Comparison of ENCODE assay signal across 13 cellular contexts in genomic region chr16:49986351-49987124, GRCh38. TPM values are rescaled to one million over a fixed set of nuclear protein-coding genes. Genes with fewer than 3 reads are reported as not detected.
DNase-seq lines count a peak whose midpoint lies in the region; ATAC-seq and TF ChIP-seq lines count a peak whose summit lies in the region.
"Had no signal": no experiment of that assay in that cellular context is flagged by ENCODE, and none has a peak within 500 bp of the region (broad histone marks: within the 10 kb centered on the region; RNA-seq: fewer than 3 reads in every experiment).

No MANE protein-coding gene starts in this region.

- CTCF ChIA-PET in CD8-positive, alpha-beta T cell (lab: Charles Lee): no interaction called here

- intact Hi-C loops in prostate gland (cut with DNase I): no loop called here
- intact Hi-C loops in CD8-positive, alpha-beta T cell (cut with DNase I, micrococcal nuclease): no loop called here

- H3K9me3 ChIP-seq in prostate gland (no peaks in the 10 kb centered on the region), gastroesophageal sphincter (no peaks in the 10 kb centered on the region)
- no peaks in the 10 kb centered on the region for H3K9me3 ChIP-seq in CD8-positive, alpha-beta T cell (ENCODE audit: low read length)

- no peak for ATAC-seq in gastroesophageal sphincter
- ATAC-seq in CD8-positive, alpha-beta T cell: no peak

- no peaks in the 10 kb centered on the region for H3K9me3 Mint-ChIP-seq in CD8-positive, alpha-beta T cell
- H3K9me3 Mint-ChIP-seq: T-helper 1 cell treated with Interleukin-12 subunit alpha and Interleukin-12 subunit beta and Interleukin-4 antibody, amounts not matched to agents 30 μg/mL and 1 μg/mL, for 36 hours had no signal

- H3K27me3 Mint-ChIP-seq in CD8-positive, alpha-beta T cell (ENCODE audit: low read depth): no peaks in the 10 kb centered on the region

- no peaks in the 10 kb centered on the region for H3K36me3 Mint-ChIP-seq in CD8-positive, alpha-beta T cell

- no peaks in the 10 kb centered on the region for H3K4me1 Mint-ChIP-seq in CD8-positive, alpha-beta T cell (ENCODE audit: low read depth)

- H3K27me3 ChIP-seq in prostate gland (replicated peaks; ENCODE audit: insufficient read depth) (no peaks in the 10 kb centered on the region), gastroesophageal sphincter (no peaks in the 10 kb centered on the region)
- no peaks in the 10 kb centered on the region for H3K27me3 ChIP-seq in CD8-positive, alpha-beta T cell (ENCODE audit: insufficient read depth, low read length)

- TF ChIP-seq CTCF in cardiac fibroblast (IDR thresholded peaks at IDR 0.05; ENCODE audit: low read depth, low read length): no peak
- no peak for TF ChIP-seq CTCF in prostate gland (IDR thresholded peaks at IDR 0.05)
- no peak for TF ChIP-seq CTCF in gastroesophageal sphincter (IDR thresholded peaks at IDR 0.05)
- no peak for TF ChIP-seq CTCF in CD8-positive, alpha-beta T cell (IDR thresholded peaks at IDR 0.05)

- POLR2A ChIA-PET in CD8-positive, alpha-beta T cell (lab: Charles Lee): no interaction called here

- no peak overlapping the region for H3K4me3 Mint-ChIP-seq in CD8-positive, alpha-beta T cell
- H3K4me3 Mint-ChIP-seq: T-helper 1 cell treated with Interleukin-12 subunit alpha and Interleukin-12 subunit beta and Interleukin-4 antibody, amounts not matched to agents 30 μg/mL and 1 μg/mL, for 36 hours had no signal

- TF ChIP-seq EP300 in gastroesophageal sphincter (IDR thresholded peaks at IDR 0.05): no peak

- TF ChIP-seq POLR2A in prostate gland (IDR thresholded peaks at IDR 0.05) (no peak), gastroesophageal sphincter (IDR thresholded peaks at IDR 0.05) (no peak)

- WGBS in prostate gland: 59% methylated on average over 17 of the region's 17 CpGs
- WGBS in gastroesophageal sphincter (ENCODE audit: low coverage in 1 of 2), 2 donors: 78 to 80% methylated on average over 8 to 13 of the region's 17 CpGs

- H3K36me3 ChIP-seq in prostate gland: no peaks in the 10 kb centered on the region
- H3K36me3 ChIP-seq in gastroesophageal sphincter: no peaks in the 10 kb centered on the region
- H3K36me3 ChIP-seq in CD8-positive, alpha-beta T cell (ENCODE audit: insufficient read depth, low read length): no peaks in the 10 kb centered on the region

- no peak overlapping the region for H3K27ac Mint-ChIP-seq in CD8-positive, alpha-beta T cell
- H3K27ac Mint-ChIP-seq: T-helper 1 cell treated with Interleukin-12 subunit alpha and Interleukin-12 subunit beta and Interleukin-4 antibody, amounts not matched to agents 30 μg/mL and 1 μg/mL, for 36 hours had no signal

- peak; percentile 37 for DNase-seq in GM04503 (ENCODE audit: low read depth)
- DNase-seq in NCI-H2029 treated with DMSO at 0.1 percent for 48 hours (lab: John Stamatoyannopoulos, UW): peak; percentile 5
- DNase-seq in cardiac fibroblast (ENCODE audit: low read depth in 2 of 2): peak; percentile 31 to 37
- no peak for DNase-seq in prostate gland (ENCODE audit: low spot score)
- DNase-seq in HUDEP-2 (lab: John Stamatoyannopoulos, UW; ENCODE audit: unreplicated experiment in 76 of 76): no peak
- DNase-seq in foreskin melanocyte: no peak
- DNase-seq in CD8-positive, alpha-beta T cell: no peak
- DNase-seq: activated CD8-positive, alpha-beta memory T cell treated with anti-CD3 and anti-CD28 coated beads, Interleukin-2, amount 50 U/mL, for 4 hours; cerebellar nuclear complex; GF-D8; NCI-H446 had no signal

- no peaks in the 10 kb centered on the region for H3K4me1 ChIP-seq in prostate gland (replicated peaks)
- H3K4me1 ChIP-seq in gastroesophageal sphincter: no peaks in the 10 kb centered on the region
- H3K4me1 ChIP-seq in CD8-positive, alpha-beta T cell (ENCODE audit: insufficient read depth, low read length): no peaks in the 10 kb centered on the region

- no peak overlapping the region for H3K27ac ChIP-seq in prostate gland
- no peak overlapping the region for H3K27ac ChIP-seq in gastroesophageal sphincter
- no peak overlapping the region for H3K27ac ChIP-seq in CD8-positive, alpha-beta T cell (ENCODE audit: low read depth, low read length)

- H3K4me3 ChIP-seq in cardiac fibroblast (replicated peaks in 1 of 2; ENCODE audit: low read depth in 2 of 2, low read length in 2 of 2) (no peak overlapping the region), prostate gland (peak overlapping the region; percentile 0 to 13), gastroesophageal sphincter (no peak overlapping the region)
- H3K4me3 ChIP-seq in CD8-positive, alpha-beta T cell (ENCODE audit: low read depth, low read length): no peak overlapping the region

RNA-seq across cellular contexts. Expression of gene CNEP1R1, which starts 38.5 kb away (rescaled TPM):
- total RNA-seq in prostate gland (10 to 100 TPM in 1 of 2 donors, 1 to 10 TPM in 1; 9.7 to 41.9 TPM), gastroesophageal sphincter (10 to 100 TPM; 11.6 to 21.8 (median 15.5) TPM)
- 10 to 100 TPM; 37.6 to 41.0 TPM for total RNA-seq in CD8-positive, alpha-beta T cell

Comparison
In these comparisons a context has a peak if more than half of its experiments do, and no peak if none do; other contexts are left out.
1. DNase-seq: peak in GM04503 (single experiment), NCI-H2029 treated with DMSO at 0.1 percent for 48 hours (single experiment) and cardiac fibroblast (2 of 2); none in prostate gland (single experiment), HUDEP-2 (0 of 76), foreskin melanocyte (single experiment) and CD8-positive, alpha-beta T cell (0 of 7).
2. H3K4me3 ChIP-seq: peak in prostate gland (2 of 2); none in cardiac fibroblast (0 of 2), gastroesophageal sphincter (0 of 2) and CD8-positive, alpha-beta T cell (single experiment).